ENCODE assay signal across 12 cellular contexts in the genomic region with DNA sequence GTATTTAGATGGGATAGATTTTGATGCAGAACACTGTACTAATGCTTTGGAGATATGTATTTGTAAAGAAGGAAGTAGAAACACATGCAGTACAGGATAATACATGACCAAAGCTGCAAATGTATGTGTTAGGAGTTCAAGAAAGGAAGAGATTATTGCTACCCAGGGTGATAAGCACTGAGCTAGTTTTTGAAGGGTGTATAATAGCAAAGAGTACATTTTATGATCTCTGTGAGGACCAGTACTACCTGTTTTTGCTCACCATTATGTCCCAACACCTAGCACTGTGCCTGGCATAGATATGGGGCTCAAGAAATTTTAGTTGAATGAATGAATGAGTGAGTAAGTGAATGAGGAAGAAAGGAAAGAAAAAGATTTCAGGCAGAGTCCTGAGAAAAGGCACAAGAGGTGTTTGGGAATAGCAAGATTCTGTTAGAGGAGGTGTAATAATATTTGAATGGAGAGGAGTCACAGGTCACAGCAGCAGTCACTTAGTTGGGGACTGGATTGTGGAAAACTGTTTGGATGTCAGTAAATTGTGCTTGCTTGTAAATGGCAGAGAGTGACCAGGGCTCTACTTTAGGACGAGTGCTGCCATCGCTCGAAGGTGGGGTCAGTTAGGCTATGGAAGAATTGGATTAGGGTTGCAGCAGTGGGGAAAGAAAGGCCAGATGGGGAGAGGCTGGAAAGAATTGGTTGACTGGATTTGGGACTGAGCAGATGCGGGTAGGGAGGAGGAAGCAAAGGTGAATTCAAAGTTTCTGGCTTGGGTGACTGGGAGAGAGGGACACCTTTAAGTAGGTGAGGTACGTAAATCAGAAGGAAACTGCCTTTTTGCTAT. TPM values are rescaled to one million over a fixed set of nuclear protein-coding genes. Genes with fewer than 3 reads are reported as not detected.
A peak's percentile ranks its signal among the peaks of the same experiment; 100 is the strongest.
DNase-seq lines count a peak whose midpoint lies in the region; ATAC-seq and TF ChIP-seq lines count a peak whose summit lies in the region.
"Had no signal": no experiment of that assay in that cellular context is flagged by ENCODE, and none has a peak within 500 bp of the region (broad histone marks: within the 10 kb centered on the region; RNA-seq: fewer than 3 reads in every experiment).

No MANE protein-coding gene starts in this region.

- H3K4me3 Mint-ChIP-seq in activated CD8-positive, alpha-beta T cell treated with anti-CD3 and anti-CD28 coated beads for 36 hours = no peak overlapping the region
- peak overlapping the region in 3 of 5 donors; percentile 8 to 12 (median 9) for H3K4me3 Mint-ChIP-seq in immature natural killer cell

- H3K4me1 ChIP-seq in thyroid gland = peaks cover 34 to 41% of the 10 kb centered on the region in 2 donors
- H3K4me1 ChIP-seq: foreskin keratinocyte had no signal

- CTCF ChIA-PET in activated CD8-positive, alpha-beta T cell treated with anti-CD3 and anti-CD28 coated beads for 36 hours (lab: Charles Lee) = interaction anchor here (0.6 kb wide), 1 partner anchor 507 kb away, joined by 3 read pairs; no protein-coding TSS in a partner anchor

- no peaks in the 10 kb centered on the region for H3K27me3 Mint-ChIP-seq in activated CD8-positive, alpha-beta T cell treated with anti-CD3 and anti-CD28 coated beads for 36 hours
- no peaks in the 10 kb centered on the region for H3K27me3 Mint-ChIP-seq in immature natural killer cell (ENCODE audit: low read depth in 3 of 3)

- no peaks in the 10 kb centered on the region for H3K36me3 ChIP-seq in thyroid gland
- H3K36me3 ChIP-seq: BE2C, tibial nerve had no signal

- DNase-seq in Right ventricle myocardium superior (no peak), left cardiac atrium (no peak), immature natural killer cell (no peak), thyroid gland (no peak), T1000 (lab: John Stamatoyannopoulos, UW) (no peak), T-helper 9 cell (no peak)
- no peak for DNase-seq in activated CD8-positive, alpha-beta T cell treated with anti-CD3 and anti-CD28 coated beads for 36 hours
- DNase-seq: BE2C, foreskin keratinocyte, NCI-H1417 treated with DMSO at 0.1 percent for 48 hours had no signal

- peaks cover 80% of the 10 kb centered on the region for H3K4me1 Mint-ChIP-seq in activated CD8-positive, alpha-beta T cell treated with anti-CD3 and anti-CD28 coated beads for 36 hours (ENCODE audit: low read depth)
- peaks cover 81 to 83% of the 10 kb centered on the region in 2 donors for H3K4me1 Mint-ChIP-seq in immature natural killer cell

- peaks cover 57% of the 10 kb centered on the region for H3K36me3 Mint-ChIP-seq in activated CD8-positive, alpha-beta T cell treated with anti-CD3 and anti-CD28 coated beads for 36 hours (ENCODE audit: low read depth)
- peaks cover 11 to 13% (median 12%) of the 10 kb centered on the region in 3 donors for H3K36me3 Mint-ChIP-seq in immature natural killer cell

- TF ChIP-seq CTCF in activated CD8-positive, alpha-beta T cell treated with anti-CD3 and anti-CD28 coated beads for 36 hours (IDR thresholded peaks at IDR 0.05) = no peak
- no peak for TF ChIP-seq CTCF in thyroid gland (IDR thresholded peaks at IDR 0.05)

- H3K27ac ChIP-seq in thyroid gland = peak overlapping the region; percentile 14 to 63 (median 50)
- H3K27ac ChIP-seq: foreskin keratinocyte had no signal

- no peak overlapping the region for H3K4me3 ChIP-seq in thyroid gland (replicated peaks in 1 of 3)
- H3K4me3 ChIP-seq: tibial nerve had no signal

- POLR2A ChIA-PET in activated CD8-positive, alpha-beta T cell treated with anti-CD3 and anti-CD28 coated beads for 36 hours (lab: Charles Lee) = no interaction called here

- peak; percentile 17 for ATAC-seq in Right ventricle myocardium superior (ENCODE audit: poor library complexity)
- no peak for ATAC-seq in left cardiac atrium
- ATAC-seq in activated CD8-positive, alpha-beta T cell treated with anti-CD3 and anti-CD28 coated beads for 36 hours = no peak
- ATAC-seq in GM18867 (IDR thresholded peaks at IDR 0.05; ENCODE audit: unreplicated experiment) = no peak
- ATAC-seq: foreskin keratinocyte had no signal

- no peaks in the 10 kb centered on the region for H3K9me3 ChIP-seq in thyroid gland
- H3K9me3 ChIP-seq: BE2C, tibial nerve had no signal

- no peaks in the 10 kb centered on the region for H3K9me3 Mint-ChIP-seq in activated CD8-positive, alpha-beta T cell treated with anti-CD3 and anti-CD28 coated beads for 36 hours
- H3K9me3 Mint-ChIP-seq in immature natural killer cell = no peaks in the 10 kb centered on the region

- peak overlapping the region; percentile 58 for H3K27ac Mint-ChIP-seq in activated CD8-positive, alpha-beta T cell treated with anti-CD3 and anti-CD28 coated beads for 36 hours
- peak overlapping the region in 5 of 6 donors; percentile 8 to 63 (median 14) for H3K27ac Mint-ChIP-seq in immature natural killer cell

- WGBS in thyroid gland, 2 donors = 84 to 91% methylated on average over 5 of the region's 5 CpGs

- no peak for TF ChIP-seq POLR2A in thyroid gland (IDR thresholded peaks at IDR 0.05)

- intact Hi-C loops in Right ventricle myocardium superior (cut with DNase I) (no loop called here), left cardiac atrium (cut with DNase I) (no loop called here), thyroid gland (cut with DNase I) (loop anchor here (10.0 kb wide), 1 partner anchor 227 kb away; a partner anchor contains a TSS)
- intact Hi-C loops in activated CD8-positive, alpha-beta T cell treated with anti-CD3 and anti-CD28 coated beads for 36 hours (cut with micrococcal nuclease) = no loop called here

- H3K27me3 ChIP-seq in thyroid gland = no peaks in the 10 kb centered on the region
- H3K27me3 ChIP-seq: BE2C, foreskin keratinocyte, tibial nerve had no signal

RNA-seq across cellular contexts. Expression of a gene that starts 9.2 kb away (rescaled TPM):
- total RNA-seq in Right ventricle myocardium superior = 3.6 TPM
- 1 to 10 TPM; 4.5 to 4.7 TPM for total RNA-seq in left cardiac atrium
- 10 to 100 TPM; 14.3 to 17.2 TPM for total RNA-seq in activated CD8-positive, alpha-beta T cell treated with anti-CD3 and anti-CD28 coated beads for 36 hours
- polyA plus RNA-seq in immature natural killer cell = 10 to 100 TPM in 2 of 3 donors, 1 to 10 TPM in 1; 5.8 to 15.4 (median 10.9) TPM
- 10 to 100 TPM; 17.1 to 32.8 (median 28.0) TPM for total RNA-seq in thyroid gland
